Comparison of ENCODE assay signal across 1 cellular context in genomic region chr5:107472620-107473064, GRCh38.
TF ChIP-seq lines count a peak whose summit lies in the region.

No MANE protein-coding gene starts in this region.

TF ChIP-seq in IMR-90, 13 proteins besides CTCF, POLR2A, EP300 and RAD21:
- TF ChIP-seq, protein P1, sequence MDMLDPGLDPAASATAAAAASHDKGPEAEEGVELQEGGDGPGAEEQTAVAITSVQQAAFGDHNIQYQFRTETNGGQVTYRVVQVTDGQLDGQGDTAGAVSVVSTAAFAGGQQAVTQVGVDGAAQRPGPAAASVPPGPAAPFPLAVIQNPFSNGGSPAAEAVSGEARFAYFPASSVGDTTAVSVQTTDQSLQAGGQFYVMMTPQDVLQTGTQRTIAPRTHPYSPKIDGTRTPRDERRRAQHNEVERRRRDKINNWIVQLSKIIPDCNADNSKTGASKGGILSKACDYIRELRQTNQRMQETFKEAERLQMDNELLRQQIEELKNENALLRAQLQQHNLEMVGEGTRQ (IDR thresholded peaks at IDR 0.05; ENCODE audit: low read depth, low read length), result no peak
- no peak for TF ChIP-seq RFX5 (IDR thresholded peaks at IDR 0.05; ENCODE audit: low read depth, low read length)
- TF ChIP-seq SMC3 (IDR thresholded peaks at IDR 0.05; ENCODE audit: low read depth, low read length), result no peak
- TF ChIP-seq NFE2L2 (IDR thresholded peaks at IDR 0.05; ENCODE audit: low read depth, low read length), result no peak
- no peak for TF ChIP-seq MAFK (IDR thresholded peaks at IDR 0.05; ENCODE audit: low read depth, low read length)
- no peak for TF ChIP-seq RCOR1 (IDR thresholded peaks at IDR 0.05; ENCODE audit: insufficient replicate concordance, low read length)
- no peak for TF ChIP-seq ELK1 (IDR thresholded peaks at IDR 0.05; ENCODE audit: borderline replicate concordance, low read depth, low read length)
- no peak for TF ChIP-seq CEBPB (IDR thresholded peaks at IDR 0.05; ENCODE audit: low read depth, low read length)
- no peak for TF ChIP-seq MAZ (IDR thresholded peaks at IDR 0.05; ENCODE audit: borderline replicate concordance, low read depth, low read length)
- no peak for TF ChIP-seq FOS (IDR thresholded peaks at IDR 0.05; ENCODE audit: low read depth, low read length)
- no peak for TF ChIP-seq MXI1 (IDR thresholded peaks at IDR 0.05; ENCODE audit: borderline replicate concordance, low read depth, low read length)
- no peak for TF ChIP-seq BHLHE40 (IDR thresholded peaks at IDR 0.05; ENCODE audit: low read depth, low read length)
- TF ChIP-seq CHD1 (IDR thresholded peaks at IDR 0.05; ENCODE audit: low read depth, low read length), result no peak
TF ChIP-seq in IMR-90: peak in this region for 0.
